Comparison of ENCODE assay signal across 19 cellular contexts in genomic region chr1:153488731-153489130, GRCh38. TPM values are rescaled to one million over a fixed set of nuclear protein-coding genes. Genes with fewer than 3 reads are reported as not detected.
A peak's percentile ranks its signal among the peaks of the same experiment; 100 is the strongest.
DNase-seq lines count a peak whose midpoint lies in the region; ATAC-seq and TF ChIP-seq lines count a peak whose summit lies in the region.
"Had no signal": no experiment of that assay in that cellular context is flagged by ENCODE, and none has a peak within 500 bp of the region (broad histone marks: within the 10 kb centered on the region; RNA-seq: fewer than 3 reads in every experiment).

No MANE protein-coding gene starts in this region.

- no peaks in the 10 kb centered on the region for H3K27me3 ChIP-seq in adrenal gland
- H3K27me3 ChIP-seq in CD4-positive, alpha-beta memory T cell (ENCODE audit: insufficient read depth, low read length), result no peaks in the 10 kb centered on the region

- no peaks in the 10 kb centered on the region for H3K36me3 ChIP-seq in adrenal gland (replicated peaks in 1 of 2)
- H3K36me3 ChIP-seq in CD4-positive, alpha-beta memory T cell (ENCODE audit: insufficient read depth, low read length), result no peaks in the 10 kb centered on the region

- DNase-seq in DMS 273 (lab: John Stamatoyannopoulos, UW; ENCODE audit: unreplicated experiment) (peak; percentile 32), DMS 273 treated with DMSO at 0.1 percent for 48 hours (lab: John Stamatoyannopoulos, UW) (no peak), adrenal gland (peak; percentile 66 to 88 (median 86)), left cardiac atrium (no peak), stromal cell of bone marrow (ENCODE audit: low read depth) (peak; percentile 71), COLO829 (ENCODE audit: low spot score) (no peak), SHP77 treated with DMSO at 0.1 percent for 48 hours (lab: John Stamatoyannopoulos, UW) (no peak)
- no peak for DNase-seq in CD4-positive, alpha-beta memory T cell
- DNase-seq: activated effector memory CD4-positive, alpha-beta T cell treated with anti-CD3 and anti-CD28 coated beads, Interleukin-2, amount 50 U/mL, for 16 hours; CD8-positive, alpha-beta memory T cell; head of caudate nucleus; naive thymus-derived CD8-positive, alpha-beta T cell; NCI-H1048; stimulated activated CD4-positive, alpha-beta T cell treated with anti-CD3 and anti-CD28 coated beads, Interleukin-4, amount 100 ng/mL, for 1 hour had no signal

- peaks cover 0 to 12% (median under 1%) of the 10 kb centered on the region in 4 donors for H3K4me1 Mint-ChIP-seq in CD4-positive, alpha-beta memory T cell
- H3K4me1 Mint-ChIP-seq: CD8-positive, alpha-beta memory T cell; naive thymus-derived CD8-positive, alpha-beta T cell had no signal

- H3K36me3 Mint-ChIP-seq in CD4-positive, alpha-beta memory T cell, result no peaks in the 10 kb centered on the region
- H3K36me3 Mint-ChIP-seq: naive thymus-derived CD8-positive, alpha-beta T cell had no signal

- intact Hi-C loops in adrenal gland (cut with DNase I), result no loop called here
- intact Hi-C loops in left cardiac atrium (cut with DNase I), result no loop called here
- intact Hi-C loops in CD4-positive, alpha-beta memory T cell (cut with micrococcal nuclease), result no loop called here

- no peaks in the 10 kb centered on the region for H3K9me3 Mint-ChIP-seq in CD4-positive, alpha-beta memory T cell
- H3K9me3 Mint-ChIP-seq: CD8-positive, alpha-beta memory T cell; naive thymus-derived CD8-positive, alpha-beta T cell had no signal

- WGBS in adrenal gland, 4 donors, result 14 to 24% (median 20%) methylated on average over 4 of the region's 4 CpGs

- peak; percentile 47 to 61 for ATAC-seq in left cardiac atrium
- ATAC-seq: naive thymus-derived CD8-positive, alpha-beta T cell had no signal

- no peaks in the 10 kb centered on the region for H3K9me3 ChIP-seq in adrenal gland (replicated peaks in 1 of 3)
- no peaks in the 10 kb centered on the region for H3K9me3 ChIP-seq in CD4-positive, alpha-beta memory T cell (ENCODE audit: control insufficient read depth in 1 of 2, low read length in 2 of 2)

- no peak overlapping the region for H3K27ac Mint-ChIP-seq in CD4-positive, alpha-beta memory T cell
- H3K27ac Mint-ChIP-seq: naive thymus-derived CD8-positive, alpha-beta T cell had no signal

- POLR2A ChIA-PET in CD4-positive, alpha-beta memory T cell (lab: Charles Lee; ENCODE audit: partially characterized antibody), result no interaction called here

- H3K4me3 Mint-ChIP-seq in CD4-positive, alpha-beta memory T cell, result no peak overlapping the region
- H3K4me3 Mint-ChIP-seq: CD8-positive, alpha-beta memory T cell; naive thymus-derived CD8-positive, alpha-beta T cell had no signal

- H3K4me3 ChIP-seq in adrenal gland, result no peak overlapping the region
- H3K4me3 ChIP-seq in CD4-positive, alpha-beta memory T cell (ENCODE audit: low read length in 2 of 2), result no peak overlapping the region

- peak overlapping the region in 4 of 5 donors; percentile 17 to 84 (median 62) for H3K27ac ChIP-seq in adrenal gland
- H3K27ac ChIP-seq in CD4-positive, alpha-beta memory T cell (ENCODE audit: low read depth, low read length), result no peak overlapping the region
- H3K27ac ChIP-seq: 22Rv1, VCaP had no signal

- CTCF ChIA-PET in CD4-positive, alpha-beta memory T cell (lab: Charles Lee; ENCODE audit: partially characterized antibody), result interaction anchor here (0.6 to 1.5 kb wide), 2 partner anchors 78 to 136 kb away, joined by 3 to 8 read pairs; no protein-coding TSS in a partner anchor

- H3K27me3 Mint-ChIP-seq in CD4-positive, alpha-beta memory T cell, result peaks cover 16 to 25% of the 10 kb centered on the region in 2 donors

- peak in 1 of 2 donors; percentile 24 for TF ChIP-seq POLR2A in adrenal gland (IDR thresholded peaks at IDR 0.05)

- H3K4me1 ChIP-seq in adrenal gland (replicated peaks in 1 of 2), result peaks cover 0 to 20% of the 10 kb centered on the region in 2 donors
- H3K4me1 ChIP-seq in CD4-positive, alpha-beta memory T cell (ENCODE audit: insufficient read depth, low read length), result no peaks in the 10 kb centered on the region

- no peak for TF ChIP-seq CTCF in adrenal gland (IDR thresholded peaks at IDR 0.05)

RNA-seq across cellular contexts. Expression of gene S100A7, which starts 28.3 kb away (rescaled TPM):
- total RNA-seq in adrenal gland, result not detected
- polyA plus RNA-seq in adrenal gland, result not detected
- not detected for total RNA-seq in left cardiac atrium
- total RNA-seq in CD4-positive, alpha-beta memory T cell, result not detected
- polyA plus RNA-seq in CD4-positive, alpha-beta memory T cell, result not detected
- total RNA-seq: activated CD8-positive, alpha-beta memory T cell treated with anti-CD3 and anti-CD28 coated beads for 36 hours; CD8-positive, alpha-beta memory T cell; naive thymus-derived CD8-positive, alpha-beta T cell; renal cortical epithelial cell; ureter had no signal
- polyA plus RNA-seq: CD8-positive, alpha-beta memory T cell; naive thymus-derived CD8-positive, alpha-beta T cell had no signal

RNA-seq across cellular contexts. Expression of gene S100A6, which starts 47.1 kb away (rescaled TPM):
- total RNA-seq in adrenal gland (100 to 1,000 TPM; 252 to 609 (median 372) TPM), left cardiac atrium (100 to 1,000 TPM; 449 to 518 TPM)
- 1,000 to 10,000 TPM in 2 of 3 donors, 100 to 1,000 TPM in 1; 121 to 4,129 (median 3,763) TPM for polyA plus RNA-seq in adrenal gland
- total RNA-seq in CD4-positive, alpha-beta memory T cell, result 100 to 1,000 TPM; 342 to 356 TPM
- polyA plus RNA-seq in CD4-positive, alpha-beta memory T cell, result 100 to 1,000 TPM; 848 to 918 TPM

RNA-seq across cellular contexts. Expression of gene S100A5, which starts 52.0 kb away (rescaled TPM):
- total RNA-seq in adrenal gland (not detected), left cardiac atrium (not detected)
- not detected for polyA plus RNA-seq in adrenal gland
- total RNA-seq in CD4-positive, alpha-beta memory T cell, result 1 to 10 TPM in 1 of 2 experiments, under 1 TPM in 1; 0.93 to 1.8 TPM
- polyA plus RNA-seq in CD4-positive, alpha-beta memory T cell, result 1 to 10 TPM in 1 of 2 donors, not detected in 1; 1.5 TPM

RNA-seq across cellular contexts. Expression of gene S100A4, which starts 56.9 kb away (rescaled TPM):
- 100 to 1,000 TPM in 4 of 8 donors, 10 to 100 TPM in 4; 57.9 to 291 (median 99.9) TPM for total RNA-seq in adrenal gland
- polyA plus RNA-seq in adrenal gland, result 100 to 1,000 TPM in 2 of 3 donors, 10 to 100 TPM in 1; 26.7 to 742 (median 455) TPM
- total RNA-seq in left cardiac atrium, result 100 to 1,000 TPM; 206 to 332 TPM
- 100 to 1,000 TPM; 329 to 346 TPM for total RNA-seq in CD4-positive, alpha-beta memory T cell
- polyA plus RNA-seq in CD4-positive, alpha-beta memory T cell, result 1,000 to 10,000 TPM; 2,886 to 3,815 TPM

Comparison
In these comparisons a context has a peak if more than half of its experiments do, and no peak if none do; other contexts are left out.
1. DNase-seq: peak in DMS 273 (single experiment), adrenal gland (7 of 7) and stromal cell of bone marrow (single experiment); none in DMS 273 treated with DMSO at 0.1 percent for 48 hours (single experiment), left cardiac atrium (single experiment), COLO829 (single experiment), SHP77 treated with DMSO at 0.1 percent for 48 hours (single experiment) and CD4-positive, alpha-beta memory T cell (0 of 5).